Comparison of ENCODE assay signal across 8 cellular contexts in the genomic region with DNA sequence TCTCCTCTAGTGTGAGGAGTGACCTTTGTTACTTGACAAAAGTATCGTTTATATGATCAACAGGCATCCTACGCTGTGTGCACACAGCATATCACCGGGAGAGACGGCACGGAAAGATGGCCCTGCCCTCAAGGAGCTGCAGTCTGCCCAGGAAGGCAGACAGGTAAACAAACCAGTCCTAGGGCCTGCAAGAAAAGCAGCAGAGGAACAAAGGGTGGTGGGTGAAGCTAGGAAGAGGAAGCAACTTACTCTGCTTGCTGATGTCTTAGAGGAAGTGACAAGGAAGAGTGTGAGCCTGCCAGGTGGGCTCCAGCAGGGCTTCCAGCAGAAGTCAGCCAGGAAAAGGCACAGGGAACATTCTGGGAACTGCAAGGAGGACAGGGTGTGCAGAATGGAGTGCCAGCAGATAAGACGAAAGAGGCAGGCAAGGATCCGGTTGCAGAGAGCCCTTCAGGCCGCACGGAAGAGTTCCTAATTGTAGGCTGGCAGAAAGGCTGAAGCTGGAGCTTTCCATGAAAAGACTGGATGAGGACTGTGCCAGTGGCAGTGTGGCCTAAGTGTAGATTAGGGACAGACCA.
A peak's percentile ranks its signal among the peaks of the same experiment; 100 is the strongest.
DNase-seq lines count a peak whose midpoint lies in the region; ATAC-seq and TF ChIP-seq lines count a peak whose summit lies in the region.

No MANE protein-coding gene starts in this region.

- peak; percentile 37 for ATAC-seq in lung (ENCODE audit: insufficient read depth, low FRiP score)
- ATAC-seq in GM18520 (IDR thresholded peaks at IDR 0.05; ENCODE audit: unreplicated experiment), result no peak

- TF ChIP-seq CTCF in VCaP (conservative IDR thresholded peaks at IDR 0.05) (no peak), lung (IDR thresholded peaks at IDR 0.05; ENCODE audit: control extremely low read depth, extremely low read depth) (no peak), stomach (IDR thresholded peaks at IDR 0.05) (no peak)

- H3K27me3 ChIP-seq in lung (ENCODE audit: control insufficient read depth, insufficient read depth), result no peaks in the 10 kb centered on the region
- H3K27me3 ChIP-seq in stomach, result no peaks in the 10 kb centered on the region

- peak overlapping the region; percentile 86 for H3K4me3 Mint-ChIP-seq in dendritic cell treated with granulocyte-macrophage colony-stimulating factor and Interleukin-4, amounts not matched to agents 40 ng/mL and 50 ng/mL, for 4 days

- H3K9me3 ChIP-seq in lung (ENCODE audit: control insufficient read depth in 2 of 2, insufficient read depth in 1 of 2, low read length in 1 of 2) (no peaks in the 10 kb centered on the region), stomach (no peaks in the 10 kb centered on the region)

- peaks cover 25% of the 10 kb centered on the region for H3K36me3 Mint-ChIP-seq in dendritic cell treated with granulocyte-macrophage colony-stimulating factor and Interleukin-4, amounts not matched to agents 40 ng/mL and 50 ng/mL, for 4 days (ENCODE audit: low read depth)

- TF ChIP-seq RAD21 in Ishikawa (IDR thresholded peaks at IDR 0.05; ENCODE audit: low read depth), result no peak

- peak overlapping the region; percentile 90 for H3K27ac Mint-ChIP-seq in dendritic cell treated with granulocyte-macrophage colony-stimulating factor and Interleukin-4, amounts not matched to agents 40 ng/mL and 50 ng/mL, for 4 days

- H3K4me1 ChIP-seq in lung (ENCODE audit: control insufficient read depth in 2 of 2, insufficient read depth in 2 of 2, low read length in 2 of 2) (peaks cover 12 to 17% of the 10 kb centered on the region in 2 donors), stomach (peaks cover 29 to 77% (median 50%) of the 10 kb centered on the region in 4 donors)

- no peak overlapping the region for H3K4me3 ChIP-seq in lung
- peak overlapping the region; percentile 73 to 93 (median 86) for H3K4me3 ChIP-seq in stomach

- H3K9me3 Mint-ChIP-seq in dendritic cell treated with granulocyte-macrophage colony-stimulating factor and Interleukin-4, amounts not matched to agents 40 ng/mL and 50 ng/mL, for 4 days, result no peaks in the 10 kb centered on the region

- peaks cover 54% of the 10 kb centered on the region for H3K4me1 Mint-ChIP-seq in dendritic cell treated with granulocyte-macrophage colony-stimulating factor and Interleukin-4, amounts not matched to agents 40 ng/mL and 50 ng/mL, for 4 days (ENCODE audit: low read depth)

- peak in 1 of 4 donors; percentile 36 for TF ChIP-seq POLR2A in stomach (IDR thresholded peaks at IDR 0.05)

- H3K27ac ChIP-seq in VCaP (peak overlapping the region; percentile 99), lung (ENCODE audit: low read depth in 1 of 2, low read length in 1 of 2) (peak overlapping the region; percentile 97 to 100), stomach (peak overlapping the region; percentile 98 to 99 (median 99))

- DNase-seq in GF-D8 (lab: John Stamatoyannopoulos, UW) (peak; percentile 55), lung (ENCODE audit: low spot score) (peak; percentile 51), stomach (peak; percentile 77), AG08396 (ENCODE audit: low spot score) (no peak)

- peaks cover 0 to 2% of the 10 kb centered on the region in 2 donors for H3K36me3 ChIP-seq in lung (ENCODE audit: control insufficient read depth in 2 of 2, insufficient read depth in 2 of 2, low read length in 2 of 2)
- H3K36me3 ChIP-seq in stomach, result peaks cover 0 to 7% (median 3%) of the 10 kb centered on the region in 4 donors

- no peak for TF ChIP-seq EP300 in Ishikawa (IDR thresholded peaks at IDR 0.05; ENCODE audit: borderline replicate concordance)
- no peak for TF ChIP-seq EP300 in stomach (IDR thresholded peaks at IDR 0.05)

- intact Hi-C loops in dendritic cell treated with granulocyte-macrophage colony-stimulating factor and Interleukin-4, amounts not matched to agents 40 ng/mL and 50 ng/mL, for 4 days (cut with micrococcal nuclease), result loop anchor here (5.0 to 10.0 kb wide), 4 partner anchors 38 to 450 kb away; partner anchors contain the start of gene ENO1
- intact Hi-C loops in stomach (cut with DNase I; ENCODE audit: low total_unique reads), result loop anchor here (10.0 kb wide), 1 partner anchor 60 kb away; no protein-coding TSS in a partner anchor

- no peaks in the 10 kb centered on the region for H3K27me3 Mint-ChIP-seq in dendritic cell treated with granulocyte-macrophage colony-stimulating factor and Interleukin-4, amounts not matched to agents 40 ng/mL and 50 ng/mL, for 4 days

- WGBS in lung, 2 donors, result 22 to 23% methylated on average over 9 of the region's 9 CpGs
- WGBS in stomach, 5 donors, result 16 to 23% (median 19%) methylated on average over 9 of the region's 9 CpGs

TF ChIP-seq in Ishikawa, 13 proteins besides CTCF, POLR2A, EP300 and RAD21:
- TF ChIP-seq, protein P1, sequence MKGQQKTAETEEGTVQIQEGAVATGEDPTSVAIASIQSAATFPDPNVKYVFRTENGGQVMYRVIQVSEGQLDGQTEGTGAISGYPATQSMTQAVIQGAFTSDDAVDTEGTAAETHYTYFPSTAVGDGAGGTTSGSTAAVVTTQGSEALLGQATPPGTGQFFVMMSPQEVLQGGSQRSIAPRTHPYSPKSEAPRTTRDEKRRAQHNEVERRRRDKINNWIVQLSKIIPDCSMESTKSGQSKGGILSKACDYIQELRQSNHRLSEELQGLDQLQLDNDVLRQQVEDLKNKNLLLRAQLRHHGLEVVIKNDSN (IDR thresholded peaks at IDR 0.05), result no peak
- TF ChIP-seq TAF1 (IDR thresholded peaks at IDR 0.05; ENCODE audit: low read depth), result 0 out of 2 replicates have a peak, but pooled peaks have one; percentile 3
- no peak for TF ChIP-seq YY1 (IDR thresholded peaks at IDR 0.05; ENCODE audit: low read depth)
